Comparison of ENCODE assay signal across 5 cellular contexts in genomic region chr17:36289965-36290612, GRCh38. TPM values are rescaled to one million over a fixed set of nuclear protein-coding genes. Genes with fewer than 3 reads are reported as not detected.
"Had no signal": no experiment of that assay in that cellular context is flagged by ENCODE, and none has a peak within 500 bp of the region (broad histone marks: within the 10 kb centered on the region; RNA-seq: fewer than 3 reads in every experiment).

No MANE protein-coding gene starts in this region.

RNA-seq across cellular contexts. Expression of gene TBC1D3I, which starts 25.7 kb away (rescaled TPM):
- total RNA-seq: IMR-90, K562 had no signal
- polyA plus RNA-seq: IgD-negative memory B cell, K562 had no signal

RNA-seq across cellular contexts. Expression of gene TBC1D3G, which starts 33.6 kb away (rescaled TPM):
- total RNA-seq: HT-29, HT1080, IMR-90, K562 had no signal
- polyA plus RNA-seq: IgD-negative memory B cell, IMR-90, K562 had no signal
